ENCODE assay signal across 14 cellular contexts in genomic region chr14:34933301-34933700, GRCh38. TPM values are rescaled to one million over a fixed set of nuclear protein-coding genes. Genes with fewer than 3 reads are reported as not detected.
DNase-seq lines count a peak whose midpoint lies in the region; ATAC-seq and TF ChIP-seq lines count a peak whose summit lies in the region.
"Had no signal": no experiment of that assay in that cellular context is flagged by ENCODE, and none has a peak within 500 bp of the region (broad histone marks: within the 10 kb centered on the region; RNA-seq: fewer than 3 reads in every experiment).

No MANE protein-coding gene starts in this region.

- in situ Hi-C loops in KBM-7 (cut with MboI; ENCODE audit: low pct_unique_long_range_greater_than_20kb, low sequenced_read_pairs) = no loop called here

- DNase-seq in activated naive CD4-positive, alpha-beta T cell treated with Interleukin-2 at 50 U/mL for 16 hours = no peak
- DNase-seq in HFF-Myc (ENCODE audit: extremely low read depth, low read depth) (peak; percentile 12), ureter (ENCODE audit: low spot score) (no peak), KBM-7 (no peak), NCI-H2171 (lab: John Stamatoyannopoulos, UW) (no peak)
- DNase-seq in activated naive CD8-positive, alpha-beta T cell treated with anti-CD3 and anti-CD28 coated beads, Interleukin-2, amount 50 U/mL, for 24 hours = no peak
- no peak for DNase-seq in naive thymus-derived CD8-positive, alpha-beta T cell
- DNase-seq: COR-L47, NCI-H1092, NCI-H1694 treated with DMSO at 0.1 percent for 48 hours, NCI-H446, NCI-H748 treated with DMSO at 0.1 percent for 48 hours, PC-9 had no signal

- peaks cover 5% of the 10 kb centered on the region for H3K9me3 Mint-ChIP-seq in activated naive CD4-positive, alpha-beta T cell treated with anti-CD3 and anti-CD28 coated beads, Interleukin-2, amount 50 U/mL, for 24 hours
- H3K9me3 Mint-ChIP-seq in activated naive CD8-positive, alpha-beta T cell treated with anti-CD3 and anti-CD28 coated beads, Interleukin-2, amount 50 U/mL, for 24 hours = no peaks in the 10 kb centered on the region
- H3K9me3 Mint-ChIP-seq in naive thymus-derived CD8-positive, alpha-beta T cell = peaks cover 0 to 2% (median 0%) of the 10 kb centered on the region in 9 donors

- no peak overlapping the region for H3K4me3 ChIP-seq in HFF-Myc (replicated peaks; ENCODE audit: low read depth, low read length)
- H3K4me3 ChIP-seq: PC-9 had no signal

- TF ChIP-seq CTCF in HFF-Myc (IDR thresholded peaks at IDR 0.05; ENCODE audit: low read depth, low read length, missing control alignments) = no peak

- peaks cover 49% of the 10 kb centered on the region for H3K4me1 Mint-ChIP-seq in activated naive CD4-positive, alpha-beta T cell treated with anti-CD3 and anti-CD28 coated beads, Interleukin-2, amount 50 U/mL, for 24 hours
- peaks cover 54% of the 10 kb centered on the region for H3K4me1 Mint-ChIP-seq in activated naive CD8-positive, alpha-beta T cell treated with anti-CD3 and anti-CD28 coated beads, Interleukin-2, amount 50 U/mL, for 24 hours
- peaks cover 17 to 38% (median 33%) of the 10 kb centered on the region in 4 donors for H3K4me1 Mint-ChIP-seq in naive thymus-derived CD8-positive, alpha-beta T cell

- peaks cover 3% of the 10 kb centered on the region for H3K36me3 Mint-ChIP-seq in activated naive CD4-positive, alpha-beta T cell treated with anti-CD3 and anti-CD28 coated beads, Interleukin-2, amount 50 U/mL, for 24 hours
- peaks cover 3% of the 10 kb centered on the region for H3K36me3 Mint-ChIP-seq in activated naive CD8-positive, alpha-beta T cell treated with anti-CD3 and anti-CD28 coated beads, Interleukin-2, amount 50 U/mL, for 24 hours (ENCODE audit: low read depth)
- peaks cover 0 to 3% (median 1%) of the 10 kb centered on the region in 3 donors for H3K36me3 Mint-ChIP-seq in naive thymus-derived CD8-positive, alpha-beta T cell

- ATAC-seq in activated naive CD8-positive, alpha-beta T cell treated with anti-CD3 and anti-CD28 coated beads, Interleukin-2, amount 50 U/mL, for 24 hours = no peak
- no peak for ATAC-seq in naive thymus-derived CD8-positive, alpha-beta T cell

- H3K27me3 Mint-ChIP-seq in activated naive CD4-positive, alpha-beta T cell treated with anti-CD3 and anti-CD28 coated beads, Interleukin-2, amount 50 U/mL, for 24 hours = no peaks in the 10 kb centered on the region
- no peaks in the 10 kb centered on the region for H3K27me3 Mint-ChIP-seq in activated naive CD8-positive, alpha-beta T cell treated with anti-CD3 and anti-CD28 coated beads, Interleukin-2, amount 50 U/mL, for 24 hours
- no peaks in the 10 kb centered on the region for H3K27me3 Mint-ChIP-seq in naive thymus-derived CD8-positive, alpha-beta T cell

- no peak overlapping the region for H3K4me3 Mint-ChIP-seq in activated naive CD4-positive, alpha-beta T cell treated with anti-CD3 and anti-CD28 coated beads, Interleukin-2, amount 50 U/mL, for 24 hours
- H3K4me3 Mint-ChIP-seq in activated naive CD8-positive, alpha-beta T cell treated with anti-CD3 and anti-CD28 coated beads, Interleukin-2, amount 50 U/mL, for 24 hours = no peak overlapping the region
- H3K4me3 Mint-ChIP-seq in naive thymus-derived CD8-positive, alpha-beta T cell = no peak overlapping the region

- H3K27ac Mint-ChIP-seq in activated naive CD4-positive, alpha-beta T cell treated with anti-CD3 and anti-CD28 coated beads, Interleukin-2, amount 50 U/mL, for 24 hours = peak overlapping the region; percentile 86
- H3K27ac Mint-ChIP-seq in activated naive CD8-positive, alpha-beta T cell treated with anti-CD3 and anti-CD28 coated beads, Interleukin-2, amount 50 U/mL, for 24 hours = peak overlapping the region; percentile 30
- peak overlapping the region; percentile 20 to 92 (median 84) for H3K27ac Mint-ChIP-seq in naive thymus-derived CD8-positive, alpha-beta T cell

- POLR2A ChIA-PET in naive thymus-derived CD8-positive, alpha-beta T cell (lab: Charles Lee) = interaction anchor here (0.6 to 3.9 kb wide), 7 partner anchors 28 to 471 kb away, joined by 4 to 22 read pairs (median 4); partner anchors contain the start of genes FAM177A1 and SRP54

RNA-seq across cellular contexts. Expression of gene SRP54, which starts 49.5 kb away (rescaled TPM):
- 10 to 100 TPM; 55.0 to 60.7 TPM for total RNA-seq in naive thymus-derived CD8-positive, alpha-beta T cell
- polyA plus RNA-seq in naive thymus-derived CD8-positive, alpha-beta T cell = 10 to 100 TPM; 18.3 to 32.2 (median 30.6) TPM
- 59.2 TPM for total RNA-seq in ureter

RNA-seq across cellular contexts. Expression of gene BAZ1A, which starts 58.1 kb away (rescaled TPM):
- total RNA-seq in naive thymus-derived CD8-positive, alpha-beta T cell = 10 to 100 TPM; 44.5 to 47.5 TPM
- 10 to 100 TPM in 1 of 3 donors, 1 to 10 TPM in 2; 8.5 to 10.7 (median 9.1) TPM for polyA plus RNA-seq in naive thymus-derived CD8-positive, alpha-beta T cell
- total RNA-seq in ureter = 43.2 TPM

Comparison
In these comparisons a context has a peak if more than half of its experiments do, and no peak if none do; other contexts are left out.
1. H3K27ac Mint-ChIP-seq: peak in every context shown above with its lines; median percentile 86 in activated naive CD4-positive, alpha-beta T cell treated with anti-CD3 and anti-CD28 coated beads, Interleukin-2, amount 50 U/mL, for 24 hours; 84 in naive thymus-derived CD8-positive, alpha-beta T cell; 30 in activated naive CD8-positive, alpha-beta T cell treated with anti-CD3 and anti-CD28 coated beads, Interleukin-2, amount 50 U/mL, for 24 hours.